10 cellular contexts compared by ENCODE assay signal in the genomic region with DNA sequence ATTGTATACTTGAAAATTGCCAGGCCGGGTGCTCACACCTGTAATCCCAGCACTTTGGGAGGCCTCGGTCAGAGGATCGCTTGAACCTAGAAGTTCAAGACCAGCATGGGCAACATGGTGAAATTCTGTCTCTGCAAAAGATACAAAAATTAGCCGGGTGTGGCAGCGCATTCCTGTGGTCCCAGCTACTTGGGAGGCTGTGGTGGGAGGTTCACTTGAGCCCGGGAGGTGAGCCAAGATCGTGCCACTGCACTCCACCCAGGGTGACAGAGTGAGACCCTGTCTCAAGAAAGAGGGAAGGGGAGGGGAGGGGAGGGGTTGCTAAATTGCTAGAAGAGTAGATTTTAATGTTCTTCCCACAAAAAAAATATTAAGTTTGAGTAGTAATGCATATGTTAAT. TPM values are rescaled to one million over a fixed set of nuclear protein-coding genes. Genes with fewer than 3 reads are reported as not detected.
DNase-seq lines count a peak whose midpoint lies in the region; ATAC-seq and TF ChIP-seq lines count a peak whose summit lies in the region.
"Had no signal": no experiment of that assay in that cellular context is flagged by ENCODE, and none has a peak within 500 bp of the region (broad histone marks: within the 10 kb centered on the region; RNA-seq: fewer than 3 reads in every experiment).

No MANE protein-coding gene starts in this region.

- 69 to 83% (median 76%) methylated on average over 7 of the region's 7 CpGs for WGBS in psoas muscle, 3 donors

- no peaks in the 10 kb centered on the region for H4K20me1 ChIP-seq in OCI-LY1 (ENCODE audit: insufficient read depth, low read length)

- H3K4me3 ChIP-seq in OCI-LY1 (ENCODE audit: low read depth, low read length, poor library complexity, severe bottlenecking), result no peak overlapping the region
- H3K4me3 ChIP-seq in neutrophil (ENCODE audit: low read depth in 1 of 2, low read length in 1 of 2), result peak overlapping the region in 1 of 2 experiments; percentile 35
- no peak overlapping the region for H3K4me3 ChIP-seq in psoas muscle

- DNase-seq in ELR (ENCODE audit: low read depth) (peak; percentile 65), MCF 10A (ENCODE audit: unreplicated experiment) (peak; percentile 54), posterior vena cava (ENCODE audit: low spot score) (no peak), psoas muscle (no peak)
- DNase-seq: activated gamma-delta T cell had no signal

- no peak overlapping the region for H3K4me2 ChIP-seq in OCI-LY1 (ENCODE audit: low read length)

- H3K27ac Mint-ChIP-seq in MCF 10A (ENCODE audit: low read depth, unreplicated experiment), result no peak overlapping the region

- ATAC-seq in GM21381 (IDR thresholded peaks at IDR 0.05; ENCODE audit: unreplicated experiment) (no peak), GM18498 (IDR thresholded peaks at IDR 0.05; ENCODE audit: unreplicated experiment) (no peak), psoas muscle (no peak)
- ATAC-seq: Panc1 had no signal

- H3K4me3 Mint-ChIP-seq in MCF 10A (ENCODE audit: unreplicated experiment), result no peak overlapping the region

- H3K4me1 Mint-ChIP-seq in MCF 10A (ENCODE audit: insufficient read depth, unreplicated experiment), result peaks cover 28% of the 10 kb centered on the region

- no peaks in the 10 kb centered on the region for H3K79me2 ChIP-seq in OCI-LY1 (ENCODE audit: insufficient read depth, low read length)

- H3K9ac ChIP-seq in OCI-LY1 (ENCODE audit: low read length), result no peak overlapping the region

- TF ChIP-seq CTCF in OCI-LY1 (IDR thresholded peaks at IDR 0.05; ENCODE audit: low read length) (no peak), MCF 10A (IDR thresholded peaks at IDR 0.05; ENCODE audit: unreplicated experiment) (no peak), neutrophil (IDR thresholded peaks at IDR 0.05) (no peak), psoas muscle (IDR thresholded peaks at IDR 0.05) (no peak)

- CTCF ChIA-PET in MCF 10A (lab: Yijun Ruan, JAX), result interaction anchor here (0.7 kb wide), 2 partner anchors 79 to 1095 kb away, joined by 3 read pairs; no protein-coding TSS in a partner anchor

- H3F3A ChIP-seq in OCI-LY1 (ENCODE audit: insufficient read depth, low read length), result no peaks in the 10 kb centered on the region

- no TSS peak for BruUV-seq in MCF 10A (replicated peaks; lab: Mats Ljungman, UMichigan)

- H3K9me3 Mint-ChIP-seq in MCF 10A (ENCODE audit: unreplicated experiment), result no peaks in the 10 kb centered on the region

- no peaks in the 10 kb centered on the region for H3K27me3 Mint-ChIP-seq in MCF 10A (ENCODE audit: insufficient read depth, unreplicated experiment)

- peaks cover 33% of the 10 kb centered on the region for H3K4me1 ChIP-seq in OCI-LY1 (ENCODE audit: insufficient read depth, low read length, severe bottlenecking)
- H3K4me1 ChIP-seq in neutrophil (ENCODE audit: control insufficient read depth in 1 of 2, insufficient read depth in 1 of 2, low read depth in 1 of 2, low read length in 1 of 2), result peaks cover 27 to 32% of the 10 kb centered on the region in 2 experiments
- H3K4me1 ChIP-seq in psoas muscle, result peaks cover 11% of the 10 kb centered on the region

- POLR2A ChIA-PET in MCF 10A (lab: Yijun Ruan, JAX), result interaction anchor here (1.0 kb wide), 1 partner anchor 9 kb away, joined by 5 read pairs; no protein-coding TSS in a partner anchor

- no peaks in the 10 kb centered on the region for H3K9me3 ChIP-seq in OCI-LY1 (ENCODE audit: low read length)
- no peaks in the 10 kb centered on the region for H3K9me3 ChIP-seq in neutrophil
- no peaks in the 10 kb centered on the region for H3K9me3 ChIP-seq in psoas muscle

- peaks cover 10% of the 10 kb centered on the region for H3K36me3 Mint-ChIP-seq in MCF 10A (ENCODE audit: insufficient read depth, unreplicated experiment)

- H2AFZ ChIP-seq in OCI-LY1 (ENCODE audit: low read length), result no peak overlapping the region

- H3K27me3 ChIP-seq in OCI-LY1 (ENCODE audit: insufficient read depth, low read length), result no peaks in the 10 kb centered on the region
- no peaks in the 10 kb centered on the region for H3K27me3 ChIP-seq in neutrophil
- H3K27me3 ChIP-seq in psoas muscle (ENCODE audit: insufficient read depth in 3 of 3, low read length in 2 of 3), result no peaks in the 10 kb centered on the region

- no peaks in the 10 kb centered on the region for H3K36me3 ChIP-seq in OCI-LY1 (ENCODE audit: insufficient read depth, low read length)
- peaks cover 16% of the 10 kb centered on the region for H3K36me3 ChIP-seq in neutrophil
- H3K36me3 ChIP-seq in psoas muscle (ENCODE audit: insufficient read depth in 1 of 2, low read depth in 1 of 2), result peaks cover 0 to 5% of the 10 kb centered on the region in 2 donors

- no peaks in the 10 kb centered on the region for H3K9me2 ChIP-seq in OCI-LY1 (ENCODE audit: low read depth, low read length)

- H3K27ac ChIP-seq in OCI-LY1 (ENCODE audit: low read depth, low read length, poor library complexity, severe bottlenecking), result peak overlapping the region; percentile 39
- H3K27ac ChIP-seq in neutrophil, result peak overlapping the region; percentile 95
- H3K27ac ChIP-seq in psoas muscle, result no peak overlapping the region

- intact Hi-C loops in MCF 10A (cut with micrococcal nuclease), result no loop called here
- intact Hi-C loops in posterior vena cava (cut with DNase I), result loop anchor here in 1 of 2 donors (10.0 kb wide), 1 partner anchor 45 kb away; no protein-coding TSS in a partner anchor
- intact Hi-C loops in psoas muscle (cut with DNase I), result loop anchor here in 1 of 2 donors (5.0 kb wide), 1 partner anchor 33 kb away; no protein-coding TSS in a partner anchor

RNA-seq across cellular contexts. Expression of gene FNBP1, which starts 53.2 kb away (rescaled TPM):
- 24.4 and 26.6 TPM in 2 replicates for total RNA-seq in MCF 10A (2022)
- 100 to 1,000 TPM; 116 to 165 TPM for total RNA-seq in posterior vena cava
- total RNA-seq in psoas muscle, result 10 to 100 TPM; 23.7 to 30.1 (median 27.5) TPM
- polyA plus RNA-seq in psoas muscle, result 10 to 100 TPM in 2 of 3 donors, 1 to 10 TPM in 1; 4.6 to 30.5 (median 10.1) TPM

Comparison
In these comparisons a context has a peak if more than half of its experiments do, and no peak if none do; other contexts are left out.
1. DNase-seq: peak in ELR (single experiment) and MCF 10A (single experiment); none in posterior vena cava (single experiment) and psoas muscle (0 of 2).